Comparison of ENCODE assay signal across 1 cellular context in the genomic region with DNA sequence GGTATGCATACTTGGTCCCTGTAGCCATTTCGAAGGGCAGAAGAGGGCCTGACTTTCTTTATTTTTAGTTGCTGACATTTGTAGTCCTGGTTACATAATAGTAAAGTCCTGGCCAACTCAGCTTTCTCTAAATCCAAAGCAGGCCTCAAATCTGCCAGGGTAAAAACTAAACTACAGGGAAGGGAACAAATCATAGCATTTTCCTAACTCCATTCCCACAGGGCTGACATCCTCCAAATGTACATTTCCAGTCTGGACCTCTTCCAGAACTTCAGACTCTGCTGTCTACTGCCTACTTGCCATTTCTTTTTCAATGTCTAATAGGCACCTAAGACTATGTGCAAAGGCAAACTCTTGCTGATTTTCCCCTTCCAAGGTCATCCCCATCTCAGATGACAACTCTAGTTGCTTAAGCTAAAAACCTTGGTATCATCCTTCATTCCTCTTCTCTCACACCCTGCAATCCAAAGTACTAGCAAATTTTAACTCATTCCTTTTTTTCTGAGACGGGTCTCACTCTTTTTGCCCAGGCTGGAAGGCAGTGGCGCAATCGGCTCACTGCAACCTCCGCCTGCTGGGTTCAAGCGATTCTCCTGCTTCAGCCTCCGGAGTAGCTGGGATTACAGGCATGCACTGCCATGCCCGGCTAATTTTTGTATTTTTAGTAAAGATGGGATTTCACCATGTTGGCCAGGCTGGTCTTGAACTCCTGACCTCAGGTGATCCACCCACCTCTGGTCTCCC.
TF ChIP-seq lines count a peak whose summit lies in the region.

No MANE protein-coding gene starts in this region.

TF ChIP-seq in HCT116, 20 proteins besides CTCF, POLR2A, EP300 and RAD21:
- TF ChIP-seq, protein P1, sequence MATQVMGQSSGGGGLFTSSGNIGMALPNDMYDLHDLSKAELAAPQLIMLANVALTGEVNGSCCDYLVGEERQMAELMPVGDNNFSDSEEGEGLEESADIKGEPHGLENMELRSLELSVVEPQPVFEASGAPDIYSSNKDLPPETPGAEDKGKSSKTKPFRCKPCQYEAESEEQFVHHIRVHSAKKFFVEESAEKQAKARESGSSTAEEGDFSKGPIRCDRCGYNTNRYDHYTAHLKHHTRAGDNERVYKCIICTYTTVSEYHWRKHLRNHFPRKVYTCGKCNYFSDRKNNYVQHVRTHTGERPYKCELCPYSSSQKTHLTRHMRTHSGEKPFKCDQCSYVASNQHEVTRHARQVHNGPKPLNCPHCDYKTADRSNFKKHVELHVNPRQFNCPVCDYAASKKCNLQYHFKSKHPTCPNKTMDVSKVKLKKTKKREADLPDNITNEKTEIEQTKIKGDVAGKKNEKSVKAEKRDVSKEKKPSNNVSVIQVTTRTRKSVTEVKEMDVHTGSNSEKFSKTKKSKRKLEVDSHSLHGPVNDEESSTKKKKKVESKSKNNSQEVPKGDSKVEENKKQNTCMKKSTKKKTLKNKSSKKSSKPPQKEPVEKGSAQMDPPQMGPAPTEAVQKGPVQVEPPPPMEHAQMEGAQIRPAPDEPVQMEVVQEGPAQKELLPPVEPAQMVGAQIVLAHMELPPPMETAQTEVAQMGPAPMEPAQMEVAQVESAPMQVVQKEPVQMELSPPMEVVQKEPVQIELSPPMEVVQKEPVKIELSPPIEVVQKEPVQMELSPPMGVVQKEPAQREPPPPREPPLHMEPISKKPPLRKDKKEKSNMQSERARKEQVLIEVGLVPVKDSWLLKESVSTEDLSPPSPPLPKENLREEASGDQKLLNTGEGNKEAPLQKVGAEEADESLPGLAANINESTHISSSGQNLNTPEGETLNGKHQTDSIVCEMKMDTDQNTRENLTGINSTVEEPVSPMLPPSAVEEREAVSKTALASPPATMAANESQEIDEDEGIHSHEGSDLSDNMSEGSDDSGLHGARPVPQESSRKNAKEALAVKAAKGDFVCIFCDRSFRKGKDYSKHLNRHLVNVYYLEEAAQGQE (IDR thresholded peaks at IDR 0.05; ENCODE audit: low read depth) = no peak
- no peak for TF ChIP-seq JUND (IDR thresholded peaks at IDR 0.05)
- TF ChIP-seq SP1 (IDR thresholded peaks at IDR 0.05; ENCODE audit: low read depth) = no peak
- no peak for TF ChIP-seq CBX3 (IDR thresholded peaks at IDR 0.05; ENCODE audit: low read depth)
- no peak for TF ChIP-seq FOSL1 (IDR thresholded peaks at IDR 0.05; ENCODE audit: low read depth)
- no peak for TF ChIP-seq SRF (IDR thresholded peaks at IDR 0.05; ENCODE audit: low read depth)
- no peak for TF ChIP-seq ELF1 (IDR thresholded peaks at IDR 0.05; ENCODE audit: borderline replicate concordance, low read depth)
- TF ChIP-seq SIN3A (IDR thresholded peaks at IDR 0.05; ENCODE audit: low read depth) = no peak
- no peak for TF ChIP-seq ZFX (IDR thresholded peaks at IDR 0.05)
- TF ChIP-seq EGR1 (IDR thresholded peaks at IDR 0.05; ENCODE audit: low read depth) = no peak
- TF ChIP-seq EZH2 (IDR thresholded peaks at IDR 0.05) = no peak
- no peak for TF ChIP-seq YY1 (IDR thresholded peaks at IDR 0.05; ENCODE audit: extremely low read depth, insufficient replicate concordance, low read depth, low read length)
- no peak; the same call in none of the 2 replicates for TF ChIP-seq POLR2AphosphoS5 (IDR thresholded peaks at IDR 0.05; ENCODE audit: low read depth, low read length)
- TF ChIP-seq TCF7L2 (IDR thresholded peaks at IDR 0.05; ENCODE audit: borderline replicate concordance, extremely low read depth, insufficient read depth, insufficient read length) = no peak
- TF ChIP-seq, protein P2, sequence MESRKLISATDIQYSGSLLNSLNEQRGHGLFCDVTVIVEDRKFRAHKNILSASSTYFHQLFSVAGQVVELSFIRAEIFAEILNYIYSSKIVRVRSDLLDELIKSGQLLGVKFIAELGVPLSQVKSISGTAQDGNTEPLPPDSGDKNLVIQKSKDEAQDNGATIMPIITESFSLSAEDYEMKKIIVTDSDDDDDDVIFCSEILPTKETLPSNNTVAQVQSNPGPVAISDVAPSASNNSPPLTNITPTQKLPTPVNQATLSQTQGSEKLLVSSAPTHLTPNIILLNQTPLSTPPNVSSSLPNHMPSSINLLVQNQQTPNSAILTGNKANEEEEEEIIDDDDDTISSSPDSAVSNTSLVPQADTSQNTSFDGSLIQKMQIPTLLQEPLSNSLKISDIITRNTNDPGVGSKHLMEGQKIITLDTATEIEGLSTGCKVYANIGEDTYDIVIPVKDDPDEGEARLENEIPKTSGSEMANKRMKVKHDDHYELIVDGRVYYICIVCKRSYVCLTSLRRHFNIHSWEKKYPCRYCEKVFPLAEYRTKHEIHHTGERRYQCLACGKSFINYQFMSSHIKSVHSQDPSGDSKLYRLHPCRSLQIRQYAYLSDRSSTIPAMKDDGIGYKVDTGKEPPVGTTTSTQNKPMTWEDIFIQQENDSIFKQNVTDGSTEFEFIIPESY (IDR thresholded peaks at IDR 0.05; ENCODE audit: extremely low read depth, insufficient replicate concordance, low read length) = no peak
